Comparison of ENCODE assay signal across 24 cellular contexts in the genomic region with DNA sequence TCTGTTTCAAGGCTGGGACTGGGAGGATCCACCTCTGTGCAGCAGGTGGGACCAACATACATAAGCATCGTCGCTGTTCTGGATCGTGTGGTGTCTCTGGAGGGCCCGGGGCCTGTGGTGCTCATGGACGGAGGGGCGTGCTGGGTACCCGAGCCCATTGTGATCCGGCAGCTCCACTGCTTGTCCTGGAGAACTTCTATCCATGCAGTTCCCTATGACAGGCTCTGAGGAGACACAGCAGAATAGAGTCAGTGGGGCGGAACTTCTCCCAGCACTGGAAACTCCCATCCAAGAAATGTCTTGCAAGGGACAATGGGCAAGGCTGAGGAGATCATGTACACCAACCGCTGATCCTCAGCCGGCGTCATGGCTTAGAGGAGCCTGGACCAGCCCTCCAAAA. TPM values are rescaled to one million over a fixed set of nuclear protein-coding genes. Genes with fewer than 3 reads are reported as not detected.
DNase-seq lines count a peak whose midpoint lies in the region; ATAC-seq, FAIRE-seq and TF ChIP-seq lines count a peak whose summit lies in the region.
"Had no signal": no experiment of that assay in that cellular context is flagged by ENCODE, and none has a peak within 500 bp of the region (broad histone marks: within the 10 kb centered on the region; RNA-seq: fewer than 3 reads in every experiment).

No MANE protein-coding gene starts in this region.

- no peak for FAIRE-seq in GM12878 (lab: Jason Lieb, UNC)
- FAIRE-seq: A549, G401.6, GM18507, H54 had no signal

- H3K9me3 ChIP-seq in BLaER1 treated with 17β-estradiol and CSF1 and Interleukin-3, amounts not matched to agents 10 nM and 100 nM (replicated peaks in 1 of 11) = no peaks in the 10 kb centered on the region
- H3K9me3 ChIP-seq in KOPT-K1 (ENCODE audit: insufficient read depth, low read length, poor library complexity, severe bottlenecking) = no peaks in the 10 kb centered on the region
- no peaks in the 10 kb centered on the region for H3K9me3 ChIP-seq in GM12878 (replicated peaks; ENCODE audit: control insufficient read depth, insufficient read depth, low read length)
- no peaks in the 10 kb centered on the region for H3K9me3 ChIP-seq in Caco-2
- H3K9me3 ChIP-seq: A549, BE2C, HAP-1 had no signal

- ATAC-seq in GM12878 (no peak), HG03139 (IDR thresholded peaks at IDR 0.05; ENCODE audit: unreplicated experiment) (no peak)
- ATAC-seq: A549 had no signal

- H3K27me3 ChIP-seq in BLaER1 treated with 17β-estradiol and CSF1 and Interleukin-3, amounts not matched to agents 10 nM and 100 nM = no peaks in the 10 kb centered on the region
- no peaks in the 10 kb centered on the region for H3K27me3 ChIP-seq in GM12878 (replicated peaks in 1 of 2; ENCODE audit: control insufficient read depth in 2 of 2, insufficient read depth in 2 of 2, low read length in 1 of 2)
- H3K27me3 ChIP-seq in Caco-2 (replicated peaks; ENCODE audit: control insufficient read depth, insufficient read depth, low read length) = no peaks in the 10 kb centered on the region
- H3K27me3 ChIP-seq: BE2C had no signal

- no TSS peak for BruUV-seq in GM12878 (replicated peaks; lab: Mats Ljungman, UMichigan)
- no TSS peak for BruUV-seq in Caco-2 (replicated peaks; lab: Mats Ljungman, UMichigan)

- DNase-seq in GM12878 (ENCODE audit: low read depth, low spot score) (no peak), HCEC 1CT (no peak), GM19240 (ENCODE audit: insufficient read length, low spot score) (no peak), Caco-2 (no peak)
- DNase-seq: 8988T; ACHN; AML-193; BE2C; Calu3; CD4-positive, alpha-beta T cell; CD8-positive, alpha-beta memory T cell; DMS53; DMS79 treated with DMSO at 0.1 percent for 48 hours; GOT3 had no signal

- TF ChIP-seq EP300 in GM12878 (IDR thresholded peaks at IDR 0.05; ENCODE audit: borderline replicate concordance in 1 of 2, control insufficient read depth in 1 of 2, low read depth in 2 of 2, low read length in 2 of 2) = no peak

- H3K4me1 Mint-ChIP-seq in Caco-2 (ENCODE audit: low read depth, unreplicated experiment) = peaks cover 11% of the 10 kb centered on the region

- no peak for TF ChIP-seq POLR2A in GM12878 (IDR thresholded peaks at IDR 0.05; ENCODE audit: low read depth, low read length)

- H3K36me3 Mint-ChIP-seq in Caco-2 (ENCODE audit: insufficient read depth, unreplicated experiment) = peaks cover 42% of the 10 kb centered on the region

- no peaks in the 10 kb centered on the region for H3K27me3 Mint-ChIP-seq in Caco-2 (ENCODE audit: insufficient read depth, unreplicated experiment)
- H3K27me3 Mint-ChIP-seq: CD4-positive, alpha-beta T cell; CD8-positive, alpha-beta memory T cell had no signal

- CTCF ChIA-PET in GM12878 (lab: Yijun Ruan, JAX) = interaction anchor here (3.7 kb wide), 1 partner anchor 13 kb away, joined by 24 read pairs; no protein-coding TSS in a partner anchor
- CTCF ChIA-PET in Caco-2 (lab: Charles Lee) = no interaction called here

- no peaks in the 10 kb centered on the region for H3K9me3 Mint-ChIP-seq in Caco-2 (ENCODE audit: unreplicated experiment)
- H3K9me3 Mint-ChIP-seq: CD4-positive, alpha-beta T cell; CD8-positive, alpha-beta memory T cell had no signal

- H3K36me3 ChIP-seq in BLaER1 treated with 17β-estradiol and CSF1 and Interleukin-3, amounts not matched to agents 10 nM and 100 nM = peaks cover 45 to 50% (median 49%) of the 10 kb centered on the region in 11 experiments
- H3K36me3 ChIP-seq in KOPT-K1 (ENCODE audit: insufficient read depth, low read length) (peaks cover 44% of the 10 kb centered on the region), GM12878 (ENCODE audit: control insufficient read depth in 2 of 2, insufficient read depth in 2 of 2, low read length in 1 of 2) (peaks cover 14 to 20% of the 10 kb centered on the region in 2 experiments; a peak in 3 of 4 replicates), Caco-2 (ENCODE audit: control insufficient read depth, insufficient read depth, low read length) (peaks cover 8% of the 10 kb centered on the region)

- peak overlapping the region; percentile 72 to 96 (median 91) for H3K4me2 ChIP-seq in BLaER1 treated with 17β-estradiol and CSF1 and Interleukin-3, amounts not matched to agents 10 nM and 100 nM
- H3K4me2 ChIP-seq in GM12878 (ENCODE audit: control insufficient read depth, insufficient read depth) = no peak overlapping the region
- H3K4me2 ChIP-seq: A549 had no signal

- RAD21 ChIA-PET in GM12878 (lab: Charles Lee; ENCODE audit: unreplicated experiment) = interaction anchor here (0.6 kb wide), 1 partner anchor 256 kb away, joined by 3 read pairs; no protein-coding TSS in a partner anchor

- WGBS in GM12878 (ENCODE audit: insufficient coverage, insufficient replicate concordance, low lambda C conversion rate, missing lambda C conversion rate) = 98% methylated on average over 12 of the region's 12 CpGs

- no peaks in the 10 kb centered on the region for H4K20me1 ChIP-seq in BLaER1 treated with 17β-estradiol and CSF1 and Interleukin-3, amounts not matched to agents 10 nM and 100 nM
- H4K20me1 ChIP-seq in GM12878 (ENCODE audit: control insufficient read depth, insufficient read depth) = no peaks in the 10 kb centered on the region

- TF ChIP-seq CTCF in GM12878 (IDR thresholded peaks at IDR 0.05 in 2 of 3, conservative IDR thresholded peaks at IDR 0.05 in 1 of 3; ENCODE audit: control insufficient read depth in 2 of 3, extremely low read depth in 1 of 3, insufficient read depth in 1 of 3, low read depth in 3 of 3, low read length in 3 of 3) (no peak), Caco-2 (IDR thresholded peaks at IDR 0.05; ENCODE audit: insufficient read depth in 1 of 2, low read depth in 1 of 2, low read length in 1 of 2, severe bottlenecking in 1 of 2, unreplicated experiment in 1 of 2) (no peak)

- SMC1A ChIA-PET in GM12878 (lab: Charles Lee; ENCODE audit: uncharacterized antibody, unreplicated experiment) = no interaction called here

- POLR2A ChIA-PET in GM12878 (lab: Charles Lee) = no interaction called here
- POLR2A ChIA-PET in Caco-2 (lab: Charles Lee) = no interaction called here

- H3K4me3 Mint-ChIP-seq in Caco-2 (ENCODE audit: unreplicated experiment) = no peak overlapping the region
- H3K4me3 Mint-ChIP-seq: CD4-positive, alpha-beta T cell; CD8-positive, alpha-beta memory T cell had no signal

- in situ Hi-C loops in GM12878 (cut with MboI) = no loop called here

- peak overlapping the region in 9 of 11 experiments; percentile 73 to 95 (median 92); a peak in 18 of 22 replicates for H3K27ac ChIP-seq in BLaER1 treated with 17β-estradiol and CSF1 and Interleukin-3, amounts not matched to agents 10 nM and 100 nM
- H3K27ac ChIP-seq in KOPT-K1 (ENCODE audit: low read depth, low read length, poor library complexity, severe bottlenecking) = peak overlapping the region; percentile 14
- H3K27ac ChIP-seq in GM12878 (ENCODE audit: control insufficient read depth, insufficient read depth) = no peak overlapping the region
- H3K27ac ChIP-seq: A549, C4-2B had no signal

- no peak overlapping the region for H3K27ac Mint-ChIP-seq in Caco-2 (ENCODE audit: unreplicated experiment)

- peaks cover 55 to 68% (median 57%) of the 10 kb centered on the region in 10 experiments for H3K4me1 ChIP-seq in BLaER1 treated with 17β-estradiol and CSF1 and Interleukin-3, amounts not matched to agents 10 nM and 100 nM
- peaks cover 26% of the 10 kb centered on the region for H3K4me1 ChIP-seq in GM12878 (ENCODE audit: control insufficient read depth, insufficient read depth, low read length)
- peaks cover 1% of the 10 kb centered on the region for H3K4me1 ChIP-seq in Caco-2
- H3K4me1 ChIP-seq: BE2C, HAP-1 had no signal

- H3K4me3 ChIP-seq in BLaER1 treated with 17β-estradiol and CSF1 and Interleukin-3, amounts not matched to agents 10 nM and 100 nM = peak overlapping the region in 1 of 10 experiments; percentile 5; a peak in 2 of 20 replicates
- no peak overlapping the region for H3K4me3 ChIP-seq in GM12878
- H3K4me3 ChIP-seq in Caco-2 (ENCODE audit: low read depth, low read length) = no peak overlapping the region
- H3K4me3 ChIP-seq: A549, HAP-1 had no signal

- peak overlapping the region in 9 of 11 experiments; percentile 6 to 67 (median 42); a peak in 16 of 22 replicates for H3K9ac ChIP-seq in BLaER1 treated with 17β-estradiol and CSF1 and Interleukin-3, amounts not matched to agents 10 nM and 100 nM
- H3K9ac ChIP-seq in GM12878 (ENCODE audit: control insufficient read depth, insufficient read depth, low read length) = no peak overlapping the region

- no peak for TF ChIP-seq RAD21 in GM12878 (IDR thresholded peaks at IDR 0.05; ENCODE audit: insufficient read depth, low read depth, low read length)

- no peaks in the 10 kb centered on the region for H3K79me2 ChIP-seq in GM12878 (ENCODE audit: control insufficient read depth, insufficient read depth, low read length)

- intact Hi-C loops in GM12878 (cut with micrococcal nuclease; ENCODE audit: unreplicated experiment) = no loop called here
- intact Hi-C loops in Caco-2 (cut with micrococcal nuclease; ENCODE audit: unreplicated experiment) = no loop called here

- no peak overlapping the region for H2AFZ ChIP-seq in GM12878 (ENCODE audit: control insufficient read depth, low read depth, low read length)

RNA-seq across cellular contexts. Expression of a gene that starts 11.6 kb away (rescaled TPM):
- total RNA-seq in GM12878 (2013; cell fraction: nucleolus; rRNA removed) = not detected in 2 replicates
- total RNA-seq in GM12878 (2014; rRNA removed) = 0.33 and 0.56 TPM in 2 replicates
- not detected in 2 replicates for total RNA-seq in GM12878 (2014; rRNA removed; fragmentation: Illumina TruSeq; extraction: Trizol)
- total RNA-seq in GM12878 (2021) = 2.0 and 2.4 TPM in 2 replicates
- not detected for polyA plus RNA-seq in GM12878 (2011; ENCODE audit: low read depth)
- 0.10 TPM in 1 of 2 replicates, not detected in the other for polyA plus RNA-seq in GM12878 (2011; rRNA removed)
- polyA plus RNA-seq in GM12878 (2011; cell fraction: cytosol; rRNA removed) = 0.07 and 0.18 TPM in 2 replicates
- 0.59 and 0.73 TPM in 2 replicates for polyA plus RNA-seq in GM12878 (2011; cell fraction: nucleus; rRNA removed)
- polyA plus RNA-seq in GM12878 (2012) = 0.13 and 0.35 TPM in 2 replicates
- polyA plus RNA-seq in GM12878 (2014; fragmentation: Illumina TruSeq; extraction: Trizol) = not detected in 2 replicates
- under 1 TPM; 0.16 to 0.24 TPM for polyA plus RNA-seq in GM12878 (2014; fragmentation: Nextera tagmentation; extraction: Ambion mirVana)
- 0.41 TPM in 1 of 2 replicates, not detected in the other for polyA plus RNA-seq in GM12878 (2014; rRNA removed)
- polyA plus RNA-seq in GM12878 (2016; fragmentation: Nextera tagmentation; extraction: Ambion mirVana) = under 1 TPM; 0.23 to 0.42 TPM
- polyA minus RNA-seq in GM12878 (2011; rRNA and poly(A)+ RNA removed) = 0.21 TPM in 1 of 2 replicates, not detected in the other
- polyA minus RNA-seq in GM12878 (2011; cell fraction: cytosol; rRNA and poly(A)+ RNA removed) = not detected in 2 replicates
- 1.5 TPM in 1 of 2 replicates, not detected in the other for polyA minus RNA-seq in GM12878 (2011; cell fraction: nucleus; rRNA and poly(A)+ RNA removed)
- total RNA-seq in Caco-2 (2022) = 872 and 913 TPM in 2 replicates
- total RNA-seq: Calu3 had no signal
- polyA plus RNA-seq: CD8-positive, alpha-beta memory T cell had no signal

RNA-seq across cellular contexts. Expression of a gene that starts 19.4 kb away (rescaled TPM):
- total RNA-seq in GM12878 (2013; cell fraction: nucleolus; rRNA removed) = not detected in 2 replicates
- not detected in 2 replicates for total RNA-seq in GM12878 (2014; rRNA removed)
- not detected in 2 replicates for total RNA-seq in GM12878 (2014; rRNA removed; fragmentation: Illumina TruSeq; extraction: Trizol)
- 1.2 and 1.9 TPM in 2 replicates for total RNA-seq in GM12878 (2021)
- not detected for polyA plus RNA-seq in GM12878 (2011; ENCODE audit: low read depth)
- polyA plus RNA-seq in GM12878 (2011; rRNA removed) = not detected in 2 replicates
- polyA plus RNA-seq in GM12878 (2011; cell fraction: cytosol; rRNA removed) = not detected in 2 replicates
- polyA plus RNA-seq in GM12878 (2011; cell fraction: nucleus; rRNA removed) = not detected in 2 replicates
- polyA plus RNA-seq in GM12878 (2012) = not detected in 2 replicates
- not detected in 2 replicates for polyA plus RNA-seq in GM12878 (2014; fragmentation: Illumina TruSeq; extraction: Trizol)
- polyA plus RNA-seq in GM12878 (2014; fragmentation: Nextera tagmentation; extraction: Ambion mirVana) = not detected
- polyA plus RNA-seq in GM12878 (2014; rRNA removed) = not detected in 2 replicates
- not detected for polyA plus RNA-seq in GM12878 (2016; fragmentation: Nextera tagmentation; extraction: Ambion mirVana)
- polyA minus RNA-seq in GM12878 (2011; rRNA and poly(A)+ RNA removed) = not detected in 2 replicates
- not detected in 2 replicates for polyA minus RNA-seq in GM12878 (2011; cell fraction: cytosol; rRNA and poly(A)+ RNA removed)
- not detected in 2 replicates for polyA minus RNA-seq in GM12878 (2011; cell fraction: nucleus; rRNA and poly(A)+ RNA removed)
- total RNA-seq in Caco-2 (2022) = 103 and 128 TPM in 2 replicates
- total RNA-seq: Calu3; CD4-positive, alpha-beta T cell; CD8-positive, alpha-beta memory T cell; Daoy had no signal
- polyA plus RNA-seq: A549; CD8-positive, alpha-beta memory T cell had no signal

RNA-seq across cellular contexts. Expression of a gene that starts 26.0 kb away (rescaled TPM):
- total RNA-seq in GM12878 (2013; cell fraction: nucleolus; rRNA removed) = not detected in 2 replicates
- total RNA-seq in GM12878 (2014; rRNA removed) = not detected in 2 replicates
- not detected in 2 replicates for total RNA-seq in GM12878 (2014; rRNA removed; fragmentation: Illumina TruSeq; extraction: Trizol)
- not detected in 2 replicates for total RNA-seq in GM12878 (2021)
- not detected for polyA plus RNA-seq in GM12878 (2011; ENCODE audit: low read depth)
- not detected in 2 replicates for polyA plus RNA-seq in GM12878 (2011; rRNA removed)
- polyA plus RNA-seq in GM12878 (2011; cell fraction: cytosol; rRNA removed) = not detected in 2 replicates
- polyA plus RNA-seq in GM12878 (2011; cell fraction: nucleus; rRNA removed) = not detected in 2 replicates
- not detected in 2 replicates for polyA plus RNA-seq in GM12878 (2012)
- not detected in 2 replicates for polyA plus RNA-seq in GM12878 (2014; fragmentation: Illumina TruSeq; extraction: Trizol)
- polyA plus RNA-seq in GM12878 (2014; fragmentation: Nextera tagmentation; extraction: Ambion mirVana) = not detected
- not detected in 2 replicates for polyA plus RNA-seq in GM12878 (2014; rRNA removed)
- not detected for polyA plus RNA-seq in GM12878 (2016; fragmentation: Nextera tagmentation; extraction: Ambion mirVana)
- not detected in 2 replicates for polyA minus RNA-seq in GM12878 (2011; rRNA and poly(A)+ RNA removed)
- not detected in 2 replicates for polyA minus RNA-seq in GM12878 (2011; cell fraction: cytosol; rRNA and poly(A)+ RNA removed)
- not detected in 2 replicates for polyA minus RNA-seq in GM12878 (2011; cell fraction: nucleus; rRNA and poly(A)+ RNA removed)
- total RNA-seq in Caco-2 (2022) = 1.8 and 3.3 TPM in 2 replicates
- total RNA-seq: Calu3; CD4-positive, alpha-beta T cell; CD8-positive, alpha-beta memory T cell; Daoy had no signal
- polyA plus RNA-seq: A549; CD8-positive, alpha-beta memory T cell had no signal

RNA-seq across cellular contexts. Expression of a gene that starts 57.4 kb away (rescaled TPM):
- total RNA-seq in GM12878 (2013; cell fraction: nucleolus; rRNA removed) = not detected in 2 replicates
- total RNA-seq in GM12878 (2014; rRNA removed) (not detected in 2 replicates), GM12878 (2014; rRNA removed; fragmentation: Illumina TruSeq; extraction: Trizol) (not detected in 2 replicates), GM12878 (2021) (0.15 and 0.35 TPM in 2 replicates), Caco-2 (2022) (1.5 and 2.5 TPM in 2 replicates)
- not detected for polyA plus RNA-seq in GM12878 (2011; ENCODE audit: low read depth)
- polyA plus RNA-seq in GM12878 (2011; rRNA removed) (not detected in 2 replicates), GM12878 (2014; fragmentation: Illumina TruSeq; extraction: Trizol) (not detected in 2 replicates), GM12878 (2014; fragmentation: Nextera tagmentation; extraction: Ambion mirVana) (not detected), GM12878 (2014; rRNA removed) (not detected in 2 replicates), GM12878 (2016; fragmentation: Nextera tagmentation; extraction: Ambion mirVana) (not detected)
- not detected in 2 replicates for polyA plus RNA-seq in GM12878 (2011; cell fraction: cytosol; rRNA removed)
- polyA plus RNA-seq in GM12878 (2011; cell fraction: nucleus; rRNA removed) = not detected in 2 replicates
- polyA plus RNA-seq in GM12878 (2012) = not detected in 2 replicates
- not detected in 2 replicates for polyA minus RNA-seq in GM12878 (2011; rRNA and poly(A)+ RNA removed)
- not detected in 2 replicates for polyA minus RNA-seq in GM12878 (2011; cell fraction: cytosol; rRNA and poly(A)+ RNA removed)
- not detected in 2 replicates for polyA minus RNA-seq in GM12878 (2011; cell fraction: nucleus; rRNA and poly(A)+ RNA removed)
- total RNA-seq: Calu3; CD4-positive, alpha-beta T cell; CD8-positive, alpha-beta memory T cell; Daoy had no signal
- polyA plus RNA-seq: A549; CD8-positive, alpha-beta memory T cell had no signal

Comparison
In these comparisons a context has a peak if more than half of its experiments do, and no peak if none do; other contexts are left out.
1. RNA of a gene that starts 11.6 kb away (total RNA-seq): 872 to 913 TPM in Caco-2; 0.33 to 2.4 TPM in GM12878; every median in the first group is over 100 times any median in the second.
2. RNA of a gene that starts 19.4 kb away (total RNA-seq): 103 to 128 TPM in Caco-2; 1.2 to 1.9 TPM in GM12878; every median in the first group is over 10 times any median in the second.